Comparison of ENCODE assay signal across 18 cellular contexts in genomic region chrX:136625246-136625645, GRCh38. TPM values are rescaled to one million over a fixed set of nuclear protein-coding genes. Genes with fewer than 3 reads are reported as not detected.
DNase-seq lines count a peak whose midpoint lies in the region; ATAC-seq and TF ChIP-seq lines count a peak whose summit lies in the region.
"Had no signal": no experiment of that assay in that cellular context is flagged by ENCODE, and none has a peak within 500 bp of the region (broad histone marks: within the 10 kb centered on the region; RNA-seq: fewer than 3 reads in every experiment).

No MANE protein-coding gene starts in this region.

- intact Hi-C loops in CD4-positive, alpha-beta T cell (cut with DNase I, micrococcal nuclease), result no loop called here

- POLR2A ChIA-PET in activated CD4-positive, alpha-beta T cell treated with anti-CD3 and anti-CD28 coated beads, Interleukin-2, amount 10 ng/mL, durations not matched to agents 7 days and 5 days (lab: Charles Lee), result interaction anchor here (1.5 kb wide), 1 partner anchor 8 kb away, joined by 7 read pairs; no protein-coding TSS in a partner anchor
- POLR2A ChIA-PET in CD4-positive, alpha-beta T cell (lab: Charles Lee), result interaction anchor here (1.4 to 6.5 kb wide), 4 partner anchors 10 to 33 kb away, joined by 4 to 70 read pairs (median 26); no protein-coding TSS in a partner anchor
- POLR2A ChIA-PET in T-cell (lab: Charles Lee), result interaction anchor here in 1 of 2 donors (1.3 kb wide), 1 partner anchor 40 kb away, joined by 4 read pairs; no protein-coding TSS in a partner anchor

- H3K27me3 ChIP-seq in CD4-positive, alpha-beta T cell (ENCODE audit: control insufficient read depth, insufficient read depth, low read length), result no peaks in the 10 kb centered on the region

- no peak for DNase-seq in activated CD4-positive, alpha-beta T cell treated with anti-CD3 and anti-CD28 coated beads, Interleukin-2, amount 10 ng/mL, durations not matched to agents 7 days and 5 days
- no peak for DNase-seq in activated CD4-positive, alpha-beta T cell treated with anti-CD3 and anti-CD28 coated beads, Interleukin-2, amount 50 U/mL, for 4 hours
- DNase-seq in CD4-positive, alpha-beta T cell, result no peak
- DNase-seq in T-cell (no peak), HCEC 1CT (no peak)
- DNase-seq in activated naive CD8-positive, alpha-beta T cell treated with anti-CD3 and anti-CD28 coated beads for 36 hours, result no peak
- DNase-seq in stimulated activated CD4-positive, alpha-beta T cell treated with anti-CD3 and anti-CD28 coated beads, Interleukin-4, amount 100 ng/mL, for 1 hour, result no peak
- DNase-seq: C1 segment of cervical spinal cord, DMS 273 treated with DMSO at 0.1 percent for 48 hours, NCI-H1417, NCI-H187 treated with DMSO at 0.1 percent for 48 hours, NCI-H69, OCI-M1 had no signal

- no peak overlapping the region for H3K4me3 Mint-ChIP-seq in activated CD4-positive, alpha-beta T cell treated with anti-CD3 and anti-CD28 coated beads, Interleukin-2, amount 10 ng/mL, durations not matched to agents 7 days and 5 days
- no peak overlapping the region for H3K4me3 Mint-ChIP-seq in CD4-positive, alpha-beta T cell
- H3K4me3 Mint-ChIP-seq in T-cell, result no peak overlapping the region
- no peak overlapping the region for H3K4me3 Mint-ChIP-seq in activated naive CD8-positive, alpha-beta T cell treated with anti-CD3 and anti-CD28 coated beads for 36 hours
- H3K4me3 Mint-ChIP-seq: GM23338 had no signal

- peaks cover 93% of the 10 kb centered on the region for H3K4me1 Mint-ChIP-seq in activated CD4-positive, alpha-beta T cell treated with anti-CD3 and anti-CD28 coated beads, Interleukin-2, amount 10 ng/mL, durations not matched to agents 7 days and 5 days
- H3K4me1 Mint-ChIP-seq in CD4-positive, alpha-beta T cell (ENCODE audit: low read depth), result peaks cover 96% of the 10 kb centered on the region
- peaks cover 70 to 86% (median 73%) of the 10 kb centered on the region in 3 donors for H3K4me1 Mint-ChIP-seq in T-cell
- peaks cover 70% of the 10 kb centered on the region for H3K4me1 Mint-ChIP-seq in activated naive CD8-positive, alpha-beta T cell treated with anti-CD3 and anti-CD28 coated beads for 36 hours
- H3K4me1 Mint-ChIP-seq: GM23338 had no signal

- CTCF ChIA-PET in activated CD4-positive, alpha-beta T cell treated with anti-CD3 and anti-CD28 coated beads, Interleukin-2, amount 10 ng/mL, durations not matched to agents 7 days and 5 days (lab: Charles Lee), result interaction anchor here (0.9 to 1.6 kb wide), 4 partner anchors 14 to 25 kb away, joined by 3 to 5 read pairs (median 4); no protein-coding TSS in a partner anchor
- CTCF ChIA-PET in CD4-positive, alpha-beta T cell (lab: Charles Lee), result interaction anchor here (0.9 kb wide), 1 partner anchor 17 kb away, joined by 6 read pairs; no protein-coding TSS in a partner anchor
- CTCF ChIA-PET in T-cell (lab: Charles Lee), result no interaction called here

- no peak overlapping the region for H3K27ac ChIP-seq in CD4-positive, alpha-beta T cell (ENCODE audit: low read depth, low read length)

- peaks cover 6% of the 10 kb centered on the region for H3K9me3 Mint-ChIP-seq in activated CD4-positive, alpha-beta T cell treated with anti-CD3 and anti-CD28 coated beads, Interleukin-2, amount 10 ng/mL, durations not matched to agents 7 days and 5 days
- H3K9me3 Mint-ChIP-seq in CD4-positive, alpha-beta T cell, result no peaks in the 10 kb centered on the region
- no peaks in the 10 kb centered on the region for H3K9me3 Mint-ChIP-seq in T-cell
- peaks cover 10% of the 10 kb centered on the region for H3K9me3 Mint-ChIP-seq in activated naive CD8-positive, alpha-beta T cell treated with anti-CD3 and anti-CD28 coated beads for 36 hours
- H3K9me3 Mint-ChIP-seq: GM23338 had no signal

- no peak for ATAC-seq in CD4-positive, alpha-beta T cell (ENCODE audit: poor library complexity)
- no peak for ATAC-seq in T-cell (replicated peaks in 1 of 4)
- ATAC-seq in HG02870 (IDR thresholded peaks at IDR 0.05; ENCODE audit: unreplicated experiment), result no peak
- ATAC-seq: GM23338 had no signal

- TF ChIP-seq CTCF in CD4-positive, alpha-beta T cell (IDR thresholded peaks at IDR 0.05), result no peak

- H3K9me3 ChIP-seq in CD4-positive, alpha-beta T cell (ENCODE audit: control insufficient read depth, low read length), result no peaks in the 10 kb centered on the region

- no peaks in the 10 kb centered on the region for H3K27me3 Mint-ChIP-seq in activated CD4-positive, alpha-beta T cell treated with anti-CD3 and anti-CD28 coated beads, Interleukin-2, amount 10 ng/mL, durations not matched to agents 7 days and 5 days
- no peaks in the 10 kb centered on the region for H3K27me3 Mint-ChIP-seq in CD4-positive, alpha-beta T cell
- H3K27me3 Mint-ChIP-seq in T-cell, result peaks cover 0 to 11% of the 10 kb centered on the region in 2 donors
- H3K27me3 Mint-ChIP-seq in activated naive CD8-positive, alpha-beta T cell treated with anti-CD3 and anti-CD28 coated beads for 36 hours, result no peaks in the 10 kb centered on the region

- H3K36me3 Mint-ChIP-seq in activated CD4-positive, alpha-beta T cell treated with anti-CD3 and anti-CD28 coated beads, Interleukin-2, amount 10 ng/mL, durations not matched to agents 7 days and 5 days (ENCODE audit: low read depth), result peaks cover 13% of the 10 kb centered on the region
- no peaks in the 10 kb centered on the region for H3K36me3 Mint-ChIP-seq in CD4-positive, alpha-beta T cell (ENCODE audit: low read depth)
- no peaks in the 10 kb centered on the region for H3K36me3 Mint-ChIP-seq in T-cell
- H3K36me3 Mint-ChIP-seq in activated naive CD8-positive, alpha-beta T cell treated with anti-CD3 and anti-CD28 coated beads for 36 hours, result peaks cover 11% of the 10 kb centered on the region

- H3K27ac Mint-ChIP-seq in activated CD4-positive, alpha-beta T cell treated with anti-CD3 and anti-CD28 coated beads, Interleukin-2, amount 10 ng/mL, durations not matched to agents 7 days and 5 days, result peak overlapping the region; percentile 83
- H3K27ac Mint-ChIP-seq in CD4-positive, alpha-beta T cell, result peak overlapping the region; percentile 69
- H3K27ac Mint-ChIP-seq in T-cell, result peak overlapping the region; percentile 88 to 90
- H3K27ac Mint-ChIP-seq in activated naive CD8-positive, alpha-beta T cell treated with anti-CD3 and anti-CD28 coated beads for 36 hours, result peak overlapping the region; percentile 91
- H3K27ac Mint-ChIP-seq: GM23338 had no signal

RNA-seq across cellular contexts. Expression of gene CD40LG, which starts 22.7 kb away (rescaled TPM):
- 100 to 1,000 TPM; 114 to 139 TPM for total RNA-seq in activated CD4-positive, alpha-beta T cell treated with anti-CD3 and anti-CD28 coated beads, Interleukin-2, amount 10 ng/mL, durations not matched to agents 7 days and 5 days
- 10 to 100 TPM; 44.7 to 47.6 TPM for total RNA-seq in CD4-positive, alpha-beta T cell
- 10 to 100 TPM; 23.8 to 38.4 (median 37.1) TPM for total RNA-seq in T-cell
- total RNA-seq in activated naive CD8-positive, alpha-beta T cell treated with anti-CD3 and anti-CD28 coated beads for 36 hours, result 1 to 10 TPM; 2.3 to 2.6 TPM
- total RNA-seq: A673, Daoy, GM23338, RPMI7951 had no signal

Comparison
In these comparisons a context has a peak if more than half of its experiments do, and no peak if none do; other contexts are left out.
1. RNA of gene CD40LG, which starts 22.7 kb away (total RNA-seq): 114 to 139 TPM in activated CD4-positive, alpha-beta T cell treated with anti-CD3 and anti-CD28 coated beads, Interleukin-2, amount 10 ng/mL, durations not matched to agents 7 days and 5 days, 44.7 to 47.6 TPM in CD4-positive, alpha-beta T cell and 23.8 to 38.4 TPM in T-cell; 2.3 to 2.6 TPM in activated naive CD8-positive, alpha-beta T cell treated with anti-CD3 and anti-CD28 coated beads for 36 hours; every median in the first group is over 4 times any median in the second.
2. CTCF ChIA-PET loops: an anchor here in activated CD4-positive, alpha-beta T cell treated with anti-CD3 and anti-CD28 coated beads, Interleukin-2, amount 10 ng/mL, durations not matched to agents 7 days and 5 days (0.9 to 1.6 kb wide) and CD4-positive, alpha-beta T cell (0.9 kb wide); none called in T-cell.
3. Peak in every context shown above with its lines, with median percentiles within 50 percentile points of each other: H3K27ac Mint-ChIP-seq.